ENCODE assay signal across 8 cellular contexts in genomic region chr7:66099551-66100407, GRCh38. TPM values are rescaled to one million over a fixed set of nuclear protein-coding genes. Genes with fewer than 3 reads are reported as not detected.
DNase-seq lines count a peak whose midpoint lies in the region; ATAC-seq, FAIRE-seq and TF ChIP-seq lines count a peak whose summit lies in the region.

No MANE protein-coding gene starts in this region.

- H3K27ac Mint-ChIP-seq in Calu3 (ENCODE audit: unreplicated experiment) (peak overlapping the region; percentile 87), osteocyte (ENCODE audit: unreplicated experiment) (peak overlapping the region; percentile 96)
- peak overlapping the region; percentile 80 for H3K27ac Mint-ChIP-seq in activated naive CD8-positive, alpha-beta T cell

- peak overlapping the region; percentile 72 for H2AK5ac ChIP-seq in IMR-90 (ENCODE audit: low read depth, low read length)

- POLR2A ChIA-PET in IMR-90 (lab: Charles Lee; ENCODE audit: unreplicated experiment) (interaction anchor here (0.6 to 0.7 kb wide), 3 partner anchors 23 to 256 kb away, joined by 5 to 13 read pairs (median 12); no protein-coding TSS in a partner anchor), RWPE1 (lab: Yijun Ruan, JAX; ENCODE audit: low non-redundant PET) (no interaction called here)

- no peak for FAIRE-seq in HTR-8/SVneo (lab: Jason Lieb, UNC)

- CTCF ChIA-PET in Calu3 (lab: Charles Lee) (interaction anchor here (0.6 kb wide), 1 partner anchor 12 kb away, joined by 3 read pairs; no protein-coding TSS in a partner anchor), IMR-90 (lab: Yijun Ruan, JAX) (no interaction called here), RWPE1 (lab: Yijun Ruan, JAX) (interaction anchor here (0.7 kb wide), 1 partner anchor 144 kb away, joined by 3 read pairs; no protein-coding TSS in a partner anchor)

- H2AFZ ChIP-seq in IMR-90 (replicated peaks; ENCODE audit: low read length, poor library complexity) = peak overlapping the region; percentile 87

- peak overlapping the region; percentile 43 for H3K4me3 ChIP-seq in IMR-90 (ENCODE audit: insufficient read depth, low read depth, low read length)

- peak overlapping the region; percentile 35 for H3K9ac ChIP-seq in IMR-90 (ENCODE audit: low read depth, low read length)

- no peak for TF ChIP-seq RAD21 in IMR-90 (IDR thresholded peaks at IDR 0.05; ENCODE audit: low read length)

- BruUV-seq in Calu3 (replicated peaks; lab: Mats Ljungman, UMichigan) (no TSS peak), IMR-90 (replicated peaks; lab: Mats Ljungman, UMichigan) (no TSS peak)

- H3K27me3 Mint-ChIP-seq in Calu3 (ENCODE audit: unreplicated experiment) = no peaks in the 10 kb centered on the region
- H3K27me3 Mint-ChIP-seq in activated naive CD8-positive, alpha-beta T cell = no peaks in the 10 kb centered on the region
- H3K27me3 Mint-ChIP-seq in osteocyte (ENCODE audit: unreplicated experiment) = no peaks in the 10 kb centered on the region

- peak overlapping the region; percentile 82 for H3K14ac ChIP-seq in IMR-90 (replicated peaks; ENCODE audit: low read depth, low read length)

- H3K4me3 Mint-ChIP-seq in Calu3 (ENCODE audit: low read depth, unreplicated experiment) = peak overlapping the region; percentile 66
- peak overlapping the region; percentile 86 for H3K4me3 Mint-ChIP-seq in activated naive CD8-positive, alpha-beta T cell
- peak overlapping the region; percentile 90 for H3K4me3 Mint-ChIP-seq in osteocyte (ENCODE audit: unreplicated experiment)

- peaks cover 14% of the 10 kb centered on the region for H3K4me1 Mint-ChIP-seq in Calu3 (ENCODE audit: low read depth, unreplicated experiment)
- peaks cover 7% of the 10 kb centered on the region for H3K4me1 Mint-ChIP-seq in activated naive CD8-positive, alpha-beta T cell (ENCODE audit: low read depth)
- H3K4me1 Mint-ChIP-seq in osteocyte (ENCODE audit: unreplicated experiment) = peaks cover 9% of the 10 kb centered on the region

- H3K9me1 ChIP-seq in IMR-90 (ENCODE audit: insufficient read depth, low read length) = peaks cover 10% of the 10 kb centered on the region

- peaks cover 12% of the 10 kb centered on the region for H3K36me3 Mint-ChIP-seq in Calu3 (ENCODE audit: insufficient read depth, unreplicated experiment)
- H3K36me3 Mint-ChIP-seq in activated naive CD8-positive, alpha-beta T cell = no peaks in the 10 kb centered on the region
- H3K36me3 Mint-ChIP-seq in osteocyte (ENCODE audit: unreplicated experiment) = no peaks in the 10 kb centered on the region

- no peaks in the 10 kb centered on the region for H3K36me3 ChIP-seq in IMR-90 (ENCODE audit: control insufficient read depth, insufficient read depth, low read length)

- TF ChIP-seq POLR2A in IMR-90 (IDR thresholded peaks at IDR 0.05; ENCODE audit: low read depth, low read length) = no peak

- H3K9me3 ChIP-seq in IMR-90 (ENCODE audit: control insufficient read depth, insufficient read depth, low read length) = no peaks in the 10 kb centered on the region

- H3K4ac ChIP-seq in IMR-90 (ENCODE audit: low read depth, low read length) = peak overlapping the region; percentile 95

- DNase-seq in Calu3 (peak; percentile 61), IMR-90 (peak; percentile 89), RWPE1 (ENCODE audit: low spot score) (peak; percentile 38), head of caudate nucleus (peak in 39 of 42 donors; percentile 22 to 72 (median 37)), osteocyte (ENCODE audit: extremely low spot score, unreplicated experiment) (no peak), HTR-8/SVneo (ENCODE audit: insufficient read length, low spot score) (no peak)

- ATAC-seq in GM21447 (IDR thresholded peaks at IDR 0.05; ENCODE audit: unreplicated experiment) = peak; percentile 70
- ATAC-seq in IMR-90 (ENCODE audit: low read depth) = peak; percentile 94

- peaks cover 6% of the 10 kb centered on the region for H3K4me1 ChIP-seq in IMR-90 (ENCODE audit: control insufficient read depth, insufficient read depth, low read length)

- peak overlapping the region; percentile 87 for H3K4me2 ChIP-seq in IMR-90 (ENCODE audit: low read depth, low read length)

- H3K56ac ChIP-seq in IMR-90 (ENCODE audit: extremely low read depth, insufficient read depth, low read length) = 0 out of 2 replicates have a peak overlapping the region, but pooled peaks have one; percentile 5

- H3K9me3 Mint-ChIP-seq in Calu3 (ENCODE audit: low read depth, unreplicated experiment) = no peaks in the 10 kb centered on the region
- no peaks in the 10 kb centered on the region for H3K9me3 Mint-ChIP-seq in activated naive CD8-positive, alpha-beta T cell (ENCODE audit: low read depth)
- no peaks in the 10 kb centered on the region for H3K9me3 Mint-ChIP-seq in osteocyte (ENCODE audit: unreplicated experiment)

- H3K79me1 ChIP-seq in IMR-90 (ENCODE audit: low read depth in 1 of 2, low read length in 2 of 2) = peaks cover 0 to 8% of the 10 kb centered on the region in 2 experiments; a peak in 3 of 4 replicates

- peak overlapping the region; percentile 87 for H3K18ac ChIP-seq in IMR-90 (ENCODE audit: low read depth, low read length)

- H3K27ac ChIP-seq in IMR-90 (ENCODE audit: insufficient read depth, low read length) = peak overlapping the region; percentile 79
- H3K27ac ChIP-seq in RWPE1 = peak overlapping the region; percentile 93

- TF ChIP-seq CTCF in Calu3 (IDR thresholded peaks at IDR 0.05; ENCODE audit: unreplicated experiment) (no peak), IMR-90 (conservative IDR thresholded peaks at IDR 0.05; ENCODE audit: low read depth, low read length) (no peak), RWPE1 (conservative IDR thresholded peaks at IDR 0.05; ENCODE audit: low read depth) (no peak), osteocyte (IDR thresholded peaks at IDR 0.05) (no peak)

- 3% methylated on average over 10 of the region's 15 CpGs; no CpG with 5 or more reads in 1 of the 2 experiments for WGBS in IMR-90 (ENCODE audit: extremely low coverage in 2 of 2, insufficient read length in 1 of 2), 2 experiments

- dilution Hi-C loops in IMR-90 (cut with HindIII; ENCODE audit: low sequenced_read_pairs, unreplicated experiment) = no loop called here

- in situ Hi-C loops in IMR-90 (cut with MboI; ENCODE audit: low sequenced_read_pairs) = no loop called here

- H2AK9ac ChIP-seq in IMR-90 (replicated peaks; ENCODE audit: low read depth, low read length, poor library complexity) = peak overlapping the region; percentile 94

- peak overlapping the region; percentile 50 to 87 for H4K8ac ChIP-seq in IMR-90 (ENCODE audit: low read depth in 2 of 2, low read length in 2 of 2)

- H2BK5ac ChIP-seq in IMR-90 (ENCODE audit: low read depth, low read length, poor library complexity, severe bottlenecking) = peak overlapping the region; percentile 88

- H3K27me3 ChIP-seq in IMR-90 (ENCODE audit: control insufficient read depth, insufficient read depth, low read length) = no peaks in the 10 kb centered on the region

- peak overlapping the region; percentile 93 for H4K5ac ChIP-seq in IMR-90 (ENCODE audit: low read depth, low read length)

- no peaks in the 10 kb centered on the region for H4K20me1 ChIP-seq in IMR-90 (ENCODE audit: insufficient read depth, low read length)

- H3K23ac ChIP-seq in IMR-90 (ENCODE audit: low read depth, low read length) = peak overlapping the region; percentile 83

- intact Hi-C loops in Calu3 (cut with micrococcal nuclease; ENCODE audit: unreplicated experiment) (no loop called here), IMR-90 (cut with micrococcal nuclease) (no loop called here), head of caudate nucleus (cut with DNase I) (no loop called here)

- peak overlapping the region; percentile 96 for H4K91ac ChIP-seq in IMR-90 (ENCODE audit: insufficient read depth, low read depth, low read length)

- H2BK120ac ChIP-seq in IMR-90 (ENCODE audit: low read depth, low read length) = peak overlapping the region; percentile 94

- peak overlapping the region; percentile 58 for H2BK20ac ChIP-seq in IMR-90 (ENCODE audit: low read depth, low read length)

- H2BK15ac ChIP-seq in IMR-90 (ENCODE audit: low read depth, low read length) = peak overlapping the region; percentile 83; the same call in 2 of the 3 replicates

TF ChIP-seq in IMR-90, 13 proteins besides CTCF, POLR2A, EP300 and RAD21:
- peak; percentile 59; the same call in 1 of the 2 replicates for TF ChIP-seq MAZ (IDR thresholded peaks at IDR 0.05; ENCODE audit: borderline replicate concordance, low read depth, low read length)
- TF ChIP-seq ELK1 (IDR thresholded peaks at IDR 0.05; ENCODE audit: borderline replicate concordance, low read depth, low read length) = no peak
- TF ChIP-seq RCOR1 (IDR thresholded peaks at IDR 0.05; ENCODE audit: insufficient replicate concordance, low read length) = no peak
- TF ChIP-seq MXI1 (IDR thresholded peaks at IDR 0.05; ENCODE audit: borderline replicate concordance, low read depth, low read length) = peak; percentile 14; the same call in 1 of the 2 replicates

RNA-seq across cellular contexts. Expression of gene CRCP, which starts 14.9 kb away (rescaled TPM):
- total RNA-seq in Calu3 (2022) = 30.1 and 30.2 TPM in 2 replicates
- 37.5 and 37.8 TPM in 2 replicates for total RNA-seq in IMR-90 (2012; rRNA removed)
- polyA plus RNA-seq in IMR-90 (2012; rRNA removed) = 21.5 and 22.9 TPM in 2 replicates
- 11.4 and 11.9 TPM in 2 replicates for polyA plus RNA-seq in IMR-90 (2012; cell fraction: cytosol; rRNA removed)
- 7.6 and 24.1 TPM in 2 replicates for polyA plus RNA-seq in IMR-90 (2012; cell fraction: nucleus; rRNA removed; ENCODE audit: low replicate concordance)
- 25.8 and 26.5 TPM in 2 replicates for total RNA-seq in osteocyte

RNA-seq across cellular contexts. Expression of gene ASL, which starts 24.2 kb away (rescaled TPM):
- total RNA-seq in Calu3 (2022) (55.3 and 70.6 TPM in 2 replicates), IMR-90 (2012; rRNA removed) (42.8 and 50.0 TPM in 2 replicates), osteocyte (23.3 and 23.5 TPM in 2 replicates)
- polyA plus RNA-seq in IMR-90 (2012; rRNA removed) = 49.0 and 49.7 TPM in 2 replicates
- 41.3 and 45.5 TPM in 2 replicates for polyA plus RNA-seq in IMR-90 (2012; cell fraction: cytosol; rRNA removed)
- 95.3 and 201 TPM in 2 replicates for polyA plus RNA-seq in IMR-90 (2012; cell fraction: nucleus; rRNA removed; ENCODE audit: low replicate concordance)

Comparison
In these comparisons a context has a peak if more than half of its experiments do, and no peak if none do; other contexts are left out.
1. DNase-seq: peak in Calu3 (single experiment), IMR-90 (single experiment), RWPE1 (single experiment) and head of caudate nucleus (39 of 42); none in osteocyte (single experiment) and HTR-8/SVneo (single experiment).
2. Peak in every context shown above with its lines, with median percentiles within 50 percentile points of each other: H3K27ac Mint-ChIP-seq and H3K4me3 Mint-ChIP-seq.